In the genomic region with DNA sequence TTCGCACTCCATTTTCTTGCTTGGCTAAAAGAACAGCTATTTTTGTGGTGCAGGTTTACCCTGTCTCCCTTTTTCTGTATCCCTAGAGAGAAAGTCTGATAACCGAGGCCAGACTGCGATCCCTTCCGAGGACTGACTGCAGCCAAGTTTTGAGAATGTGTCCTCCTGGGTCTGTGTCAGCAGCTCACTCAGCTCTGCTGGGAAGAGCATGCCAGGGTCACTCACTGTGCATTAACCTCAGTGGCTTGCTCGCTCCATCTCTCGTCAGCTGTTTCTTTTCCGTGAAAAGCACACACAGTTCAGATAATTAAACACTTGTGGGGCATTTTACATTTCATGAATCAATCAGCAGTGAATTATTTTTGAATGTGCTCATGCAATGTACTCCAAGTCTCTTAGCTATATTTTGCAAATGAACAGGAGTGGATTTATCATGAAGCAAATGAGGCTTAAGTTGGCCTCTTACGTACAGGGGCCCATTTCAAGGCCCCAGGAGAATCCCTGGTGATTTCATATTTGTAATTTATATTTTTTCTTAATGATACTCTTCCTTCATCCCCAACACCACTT, we compare ENCODE assay signal across 15 cellular contexts.
A peak's percentile ranks its signal among the peaks of the same experiment; 100 is the strongest.
DNase-seq lines count a peak whose midpoint lies in the region; ATAC-seq, FAIRE-seq and TF ChIP-seq lines count a peak whose summit lies in the region.
"Had no signal": no experiment of that assay in that cellular context is flagged by ENCODE, and none has a peak within 500 bp of the region (broad histone marks: within the 10 kb centered on the region; RNA-seq: fewer than 3 reads in every experiment).

No MANE protein-coding gene starts in this region.

- FAIRE-seq in H54 (lab: Jason Lieb, UNC) = no peak

- H3K27ac ChIP-seq in adrenal gland = peak overlapping the region in 3 of 5 donors; percentile 16 to 59 (median 24)
- H3K27ac ChIP-seq: suprapubic skin had no signal

- TF ChIP-seq CTCF in adrenal gland (IDR thresholded peaks at IDR 0.05) = no peak

- peak; percentile 94 to 95 for ATAC-seq in left cardiac atrium
- ATAC-seq: natural killer cell treated with Interleukin-12 subunit alpha and Interleukin-12 subunit beta and Interleukin-15 and Interleukin-18, amount 100 ng/mL, for 72 hours had no signal

- no peaks in the 10 kb centered on the region for H3K9me3 ChIP-seq in adrenal gland (replicated peaks in 1 of 3)
- H3K9me3 ChIP-seq: suprapubic skin had no signal

- TF ChIP-seq POLR2A in adrenal gland (IDR thresholded peaks at IDR 0.05) (peak in 1 of 2 donors; percentile 31), H54 (IDR thresholded peaks at IDR 0.05; ENCODE audit: low read depth, low read length) (no peak)

- peaks cover 18 to 27% of the 10 kb centered on the region in 2 donors for H3K4me1 ChIP-seq in adrenal gland (replicated peaks in 1 of 2)

- peak; percentile 88 for DNase-seq in DMS79 treated with DMSO at 0.1 percent for 48 hours (lab: John Stamatoyannopoulos, UW)
- peak; percentile 47 to 79 (median 78) for DNase-seq in adrenal gland
- DNase-seq in left cardiac atrium = peak; percentile 48
- peak; percentile 8 for DNase-seq in renal cortical epithelial cell (ENCODE audit: low read depth)
- DNase-seq in mucosa of gallbladder (ENCODE audit: low spot score) = no peak
- no peak for DNase-seq in activated naive CD4-positive, alpha-beta T cell (lab: John Stamatoyannopoulos, UW)
- no peak for DNase-seq in H54 (ENCODE audit: insufficient read length, low spot score)
- DNase-seq in DMS153 (lab: John Stamatoyannopoulos, UW) = no peak
- DNase-seq: activated CD4-positive, alpha-beta T cell treated with anti-CD3 and anti-CD28 coated beads, Interleukin-2, amount 50 U/mL, for 4 hours; endodermal cell; NCI-H2081 treated with DMSO at 0.1 percent for 48 hours; T-helper 9 cell had no signal

- no peaks in the 10 kb centered on the region for H3K36me3 ChIP-seq in adrenal gland (replicated peaks in 1 of 2)
- H3K36me3 ChIP-seq: suprapubic skin had no signal

- no peak overlapping the region for H3K4me3 ChIP-seq in adrenal gland
- H3K4me3 ChIP-seq: smooth muscle cell, suprapubic skin had no signal

- WGBS in adrenal gland, 4 donors = 30 to 47% (median 36%) methylated on average over 8 of the region's 8 CpGs

- intact Hi-C loops in adrenal gland (cut with DNase I) (no loop called here), left cardiac atrium (cut with DNase I) (no loop called here)

- H3K27me3 ChIP-seq in adrenal gland = no peaks in the 10 kb centered on the region
- H3K27me3 ChIP-seq: suprapubic skin had no signal

Comparison
In these comparisons a context has a peak if more than half of its experiments do, and no peak if none do; other contexts are left out.
1. DNase-seq: peak in DMS79 treated with DMSO at 0.1 percent for 48 hours (single experiment), adrenal gland (7 of 7), left cardiac atrium (single experiment) and renal cortical epithelial cell (single experiment); none in mucosa of gallbladder (single experiment), activated naive CD4-positive, alpha-beta T cell (0 of 4), H54 (single experiment) and DMS153 (single experiment).